In the genomic region with DNA sequence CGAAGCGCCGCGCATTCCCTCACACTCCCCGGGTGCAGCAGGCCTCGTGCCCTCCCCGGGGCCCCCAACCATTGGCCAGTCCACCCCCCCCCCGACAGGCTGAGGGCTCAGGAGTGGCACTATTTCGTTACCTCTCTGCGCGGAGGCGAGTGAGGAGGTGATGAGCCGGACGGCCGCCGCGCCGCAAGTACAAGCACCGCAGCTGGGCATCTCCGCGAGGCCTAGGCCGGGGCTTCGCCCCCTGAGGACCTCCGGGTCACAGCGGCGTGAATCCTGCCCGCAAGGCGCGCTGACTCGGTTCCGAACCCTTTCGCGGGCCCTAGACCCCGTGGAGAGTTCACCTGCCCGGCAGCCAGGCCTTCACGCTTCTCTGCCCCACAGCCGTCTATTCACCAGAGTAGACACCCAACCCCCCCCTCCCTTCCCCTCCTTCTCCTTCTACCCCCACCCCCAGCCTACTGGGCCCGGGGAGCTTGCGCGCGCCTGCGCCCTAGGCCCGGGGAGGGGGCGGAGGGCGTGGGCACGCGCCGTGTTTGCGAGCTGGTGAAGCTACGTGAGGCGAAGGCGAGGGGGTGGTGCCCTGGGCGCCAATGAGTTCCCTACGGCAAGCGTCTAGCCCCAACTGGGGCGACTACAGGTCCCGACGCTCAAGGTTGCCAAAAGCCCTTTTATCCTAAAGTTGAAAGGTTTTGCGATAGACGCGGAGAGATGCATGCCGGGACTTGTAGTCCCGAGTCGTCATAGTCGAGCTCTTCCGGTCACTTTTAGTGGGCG, we compare ENCODE assay signal across 1 cellular context.
TF ChIP-seq lines count a peak whose summit lies in the region.

Gene CLPX (minus strand): TSS at position 399 of the 774 bp plus-strand sequence. CDS start 189 bp downstream, at position 210.

TF ChIP-seq in K562, 482 proteins besides CTCF, POLR2A, EP300 and RAD21 (continued from another document and continues in another):
- TF ChIP-seq, protein P1, sequence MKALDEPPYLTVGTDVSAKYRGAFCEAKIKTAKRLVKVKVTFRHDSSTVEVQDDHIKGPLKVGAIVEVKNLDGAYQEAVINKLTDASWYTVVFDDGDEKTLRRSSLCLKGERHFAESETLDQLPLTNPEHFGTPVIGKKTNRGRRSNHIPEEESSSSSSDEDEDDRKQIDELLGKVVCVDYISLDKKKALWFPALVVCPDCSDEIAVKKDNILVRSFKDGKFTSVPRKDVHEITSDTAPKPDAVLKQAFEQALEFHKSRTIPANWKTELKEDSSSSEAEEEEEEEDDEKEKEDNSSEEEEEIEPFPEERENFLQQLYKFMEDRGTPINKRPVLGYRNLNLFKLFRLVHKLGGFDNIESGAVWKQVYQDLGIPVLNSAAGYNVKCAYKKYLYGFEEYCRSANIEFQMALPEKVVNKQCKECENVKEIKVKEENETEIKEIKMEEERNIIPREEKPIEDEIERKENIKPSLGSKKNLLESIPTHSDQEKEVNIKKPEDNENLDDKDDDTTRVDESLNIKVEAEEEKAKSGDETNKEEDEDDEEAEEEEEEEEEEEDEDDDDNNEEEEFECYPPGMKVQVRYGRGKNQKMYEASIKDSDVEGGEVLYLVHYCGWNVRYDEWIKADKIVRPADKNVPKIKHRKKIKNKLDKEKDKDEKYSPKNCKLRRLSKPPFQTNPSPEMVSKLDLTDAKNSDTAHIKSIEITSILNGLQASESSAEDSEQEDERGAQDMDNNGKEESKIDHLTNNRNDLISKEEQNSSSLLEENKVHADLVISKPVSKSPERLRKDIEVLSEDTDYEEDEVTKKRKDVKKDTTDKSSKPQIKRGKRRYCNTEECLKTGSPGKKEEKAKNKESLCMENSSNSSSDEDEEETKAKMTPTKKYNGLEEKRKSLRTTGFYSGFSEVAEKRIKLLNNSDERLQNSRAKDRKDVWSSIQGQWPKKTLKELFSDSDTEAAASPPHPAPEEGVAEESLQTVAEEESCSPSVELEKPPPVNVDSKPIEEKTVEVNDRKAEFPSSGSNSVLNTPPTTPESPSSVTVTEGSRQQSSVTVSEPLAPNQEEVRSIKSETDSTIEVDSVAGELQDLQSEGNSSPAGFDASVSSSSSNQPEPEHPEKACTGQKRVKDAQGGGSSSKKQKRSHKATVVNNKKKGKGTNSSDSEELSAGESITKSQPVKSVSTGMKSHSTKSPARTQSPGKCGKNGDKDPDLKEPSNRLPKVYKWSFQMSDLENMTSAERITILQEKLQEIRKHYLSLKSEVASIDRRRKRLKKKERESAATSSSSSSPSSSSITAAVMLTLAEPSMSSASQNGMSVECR (CRISPR knock-in tag; IDR thresholded peaks at IDR 0.05): no peak
- TF ChIP-seq CCNT2 (IDR thresholded peaks at IDR 0.05; ENCODE audit: borderline replicate concordance, extremely low read depth, insufficient read length, low read depth, low read length) (peak; percentile 41), GMEB1 (CRISPR knock-in tag; IDR thresholded peaks at IDR 0.05) (peak; percentile 74), KAT8 (IDR thresholded peaks at IDR 0.05; ENCODE audit: low read depth) (no peak), HES1 (IDR thresholded peaks at IDR 0.05; ENCODE audit: low read depth) (peak; percentile 36; the same call in 1 of the 2 replicates), THAP12 (CRISPR knock-in tag; IDR thresholded peaks at IDR 0.05) (peak; percentile 44; the same call in 1 of the 2 replicates), SREBF1 (IDR thresholded peaks at IDR 0.05; ENCODE audit: borderline replicate concordance, low read depth, low read length) (no peak), POLR2B (IDR thresholded peaks at IDR 0.05; ENCODE audit: low read depth, partially characterized antibody) (peak; percentile 60), ZNF384 (IDR thresholded peaks at IDR 0.05; ENCODE audit: low read depth, low read length) (0 out of 2 replicates have a peak, but pooled peaks have one; percentile 11), HMGN3 (IDR thresholded peaks at IDR 0.05; ENCODE audit: borderline replicate concordance, extremely low read depth, insufficient read length, low read depth, low read length) (peak; percentile 87), MLLT1 (IDR thresholded peaks at IDR 0.05) (peak in 1 of 2 experiments; percentile 29; a peak in 1 of 4 replicates), NFIX (CRISPR knock-in tag; IDR thresholded peaks at IDR 0.05; ENCODE audit: low read depth) (no peak), EGR1 (conservative IDR thresholded peaks at IDR 0.05) (peak; percentile 99), GATA2 (CRISPR knock-in tag; IDR thresholded peaks at IDR 0.05) (no peak), TAF7 (tag; IDR thresholded peaks at IDR 0.05) (peak; percentile 51; the same call in 1 of the 2 replicates), ZFP36 (IDR thresholded peaks at IDR 0.05; ENCODE audit: low read depth, low read length, partially characterized antibody) (no peak), FOXJ2 (tag; IDR thresholded peaks at IDR 0.05) (no peak), GTF2E2 (tag; IDR thresholded peaks at IDR 0.05) (peak; percentile 87), RFX1 (IDR thresholded peaks at IDR 0.05) (no peak), ZNF408 (CRISPR knock-in tag; IDR thresholded peaks at IDR 0.05; ENCODE audit: low read depth) (no peak), RBM22 (IDR thresholded peaks at IDR 0.05; ENCODE audit: low read depth, low read length, poor library complexity, severe bottlenecking) (peak; percentile 35), RFX5 (IDR thresholded peaks at IDR 0.05; ENCODE audit: low read depth, low read length) (no peak), SMARCA5 (IDR thresholded peaks at IDR 0.05) (no peak), CBX1 (IDR thresholded peaks at IDR 0.05; ENCODE audit: low read depth) (0 out of 2 replicates have a peak, but pooled peaks have one; percentile 18), CBX2 (IDR thresholded peaks at IDR 0.05; ENCODE audit: insufficient read depth, low read length, poor library complexity, severe bottlenecking) (no peak), ATF6 (CRISPR knock-in tag; IDR thresholded peaks at IDR 0.05) (no peak), CBX3 (IDR thresholded peaks at IDR 0.05; ENCODE audit: borderline replicate concordance in 1 of 2, low read length in 2 of 2) (no peak), FOXM1 (IDR thresholded peaks at IDR 0.05; ENCODE audit: low read depth) (no peak), FOXM1 (CRISPR knock-in tag; IDR thresholded peaks at IDR 0.05; ENCODE audit: low read depth) (peak; percentile 72; the same call in 1 of the 2 replicates), MXI1 (IDR thresholded peaks at IDR 0.05; ENCODE audit: low read depth, low read length) (no peak), ZNF263 (CRISPR knock-in tag; IDR thresholded peaks at IDR 0.05; ENCODE audit: borderline replicate concordance) (0 out of 2 replicates have a peak, but pooled peaks have one; percentile 43), CREBBP (IDR thresholded peaks at IDR 0.05; ENCODE audit: low read depth, low read length) (no peak), CREM (IDR thresholded peaks at IDR 0.05; ENCODE audit: low read depth) (peak; percentile 82)
- TF ChIP-seq, protein P2, sequence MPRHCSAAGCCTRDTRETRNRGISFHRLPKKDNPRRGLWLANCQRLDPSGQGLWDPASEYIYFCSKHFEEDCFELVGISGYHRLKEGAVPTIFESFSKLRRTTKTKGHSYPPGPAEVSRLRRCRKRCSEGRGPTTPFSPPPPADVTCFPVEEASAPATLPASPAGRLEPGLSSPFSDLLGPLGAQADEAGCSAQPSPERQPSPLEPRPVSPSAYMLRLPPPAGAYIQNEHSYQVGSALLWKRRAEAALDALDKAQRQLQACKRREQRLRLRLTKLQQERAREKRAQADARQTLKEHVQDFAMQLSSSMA (CRISPR knock-in tag; IDR thresholded peaks at IDR 0.05): no peak
- TF ChIP-seq, protein P3, sequence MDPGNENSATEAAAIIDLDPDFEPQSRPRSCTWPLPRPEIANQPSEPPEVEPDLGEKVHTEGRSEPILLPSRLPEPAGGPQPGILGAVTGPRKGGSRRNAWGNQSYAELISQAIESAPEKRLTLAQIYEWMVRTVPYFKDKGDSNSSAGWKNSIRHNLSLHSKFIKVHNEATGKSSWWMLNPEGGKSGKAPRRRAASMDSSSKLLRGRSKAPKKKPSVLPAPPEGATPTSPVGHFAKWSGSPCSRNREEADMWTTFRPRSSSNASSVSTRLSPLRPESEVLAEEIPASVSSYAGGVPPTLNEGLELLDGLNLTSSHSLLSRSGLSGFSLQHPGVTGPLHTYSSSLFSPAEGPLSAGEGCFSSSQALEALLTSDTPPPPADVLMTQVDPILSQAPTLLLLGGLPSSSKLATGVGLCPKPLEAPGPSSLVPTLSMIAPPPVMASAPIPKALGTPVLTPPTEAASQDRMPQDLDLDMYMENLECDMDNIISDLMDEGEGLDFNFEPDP (CRISPR knock-in tag; IDR thresholded peaks at IDR 0.05): no peak
- TF ChIP-seq, protein P4, sequence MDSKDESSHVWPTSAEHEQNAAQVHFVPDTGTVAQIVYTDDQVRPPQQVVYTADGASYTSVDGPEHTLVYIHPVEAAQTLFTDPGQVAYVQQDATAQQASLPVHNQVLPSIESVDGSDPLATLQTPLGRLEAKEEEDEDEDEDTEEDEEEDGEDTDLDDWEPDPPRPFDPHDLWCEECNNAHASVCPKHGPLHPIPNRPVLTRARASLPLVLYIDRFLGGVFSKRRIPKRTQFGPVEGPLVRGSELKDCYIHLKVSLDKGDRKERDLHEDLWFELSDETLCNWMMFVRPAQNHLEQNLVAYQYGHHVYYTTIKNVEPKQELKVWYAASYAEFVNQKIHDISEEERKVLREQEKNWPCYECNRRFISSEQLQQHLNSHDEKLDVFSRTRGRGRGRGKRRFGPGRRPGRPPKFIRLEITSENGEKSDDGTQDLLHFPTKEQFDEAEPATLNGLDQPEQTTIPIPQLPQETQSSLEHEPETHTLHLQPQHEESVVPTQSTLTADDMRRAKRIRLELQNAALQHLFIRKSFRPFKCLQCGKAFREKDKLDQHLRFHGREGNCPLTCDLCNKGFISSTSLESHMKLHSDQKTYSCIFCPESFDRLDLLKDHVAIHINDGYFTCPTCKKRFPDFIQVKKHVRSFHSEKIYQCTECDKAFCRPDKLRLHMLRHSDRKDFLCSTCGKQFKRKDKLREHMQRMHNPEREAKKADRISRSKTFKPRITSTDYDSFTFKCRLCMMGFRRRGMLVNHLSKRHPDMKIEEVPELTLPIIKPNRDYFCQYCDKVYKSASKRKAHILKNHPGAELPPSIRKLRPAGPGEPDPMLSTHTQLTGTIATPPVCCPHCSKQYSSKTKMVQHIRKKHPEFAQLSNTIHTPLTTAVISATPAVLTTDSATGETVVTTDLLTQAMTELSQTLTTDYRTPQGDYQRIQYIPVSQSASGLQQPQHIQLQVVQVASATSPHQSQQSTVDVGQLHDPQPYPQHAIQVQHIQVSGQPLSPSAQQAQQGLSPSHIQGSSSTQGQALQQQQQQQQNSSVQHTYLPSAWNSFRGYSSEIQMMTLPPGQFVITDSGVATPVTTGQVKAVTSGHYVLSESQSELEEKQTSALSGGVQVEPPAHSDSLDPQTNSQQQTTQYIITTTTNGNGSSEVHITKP (IDR thresholded peaks at IDR 0.05; ENCODE audit: partially characterized antibody): peak; percentile 61
